ENCODE assay signal across 8 cellular contexts in genomic region chr17:28902819-28903545, GRCh38. TPM values are rescaled to one million over a fixed set of nuclear protein-coding genes. Genes with fewer than 3 reads are reported as not detected.
A peak's percentile ranks its signal among the peaks of the same experiment; 100 is the strongest.
DNase-seq lines count a peak whose midpoint lies in the region; ATAC-seq lines count a peak whose summit lies in the region.

Gene DHRS13 (minus strand): TSS chr17:28903079. CDS start chr17:28902944, 135 bp downstream.

- peak within 1 kb of the TSS; percentile 70 for H3K4me3 ChIP-seq in endocrine pancreas (ENCODE audit: control insufficient read depth, insufficient read depth, low read length)

- peak within 1 kb of the TSS; percentile 83 for H3K9ac ChIP-seq in endocrine pancreas (ENCODE audit: control insufficient read depth, insufficient read depth, low read length)

- H3K27me3 ChIP-seq in endocrine pancreas (ENCODE audit: control insufficient read depth, insufficient read depth, low read length): no peaks in the 10 kb centered on the region

- peak; percentile 83 for ATAC-seq in GM21381 (IDR thresholded peaks at IDR 0.05; ENCODE audit: unreplicated experiment)

- H3K4me1 ChIP-seq in endocrine pancreas (ENCODE audit: control insufficient read depth, insufficient read depth, low read length): peaks cover 4% of the 10 kb centered on the region

- H3K36me3 ChIP-seq in endocrine pancreas (ENCODE audit: control insufficient read depth, insufficient read depth, low read length): no peaks in the 10 kb centered on the region

- H3K9me3 ChIP-seq in endocrine pancreas (ENCODE audit: control insufficient read depth, low read length): no peaks in the 10 kb centered on the region

- DNase-seq in COR-L47 (lab: John Stamatoyannopoulos, UW): peak; percentile 97
- peak in 74 of 76 experiments; percentile 31 to 96 (median 88) for DNase-seq in HUDEP-2 (lab: John Stamatoyannopoulos, UW; ENCODE audit: unreplicated experiment in 76 of 76)
- DNase-seq in NOMO-1 treated with DMSO at 0.1 percent for 48 hours (lab: John Stamatoyannopoulos, UW; ENCODE audit: unreplicated experiment): peak; percentile 91
- peak; percentile 74 for DNase-seq in activated CD8-positive, alpha-beta memory T cell treated with anti-CD3 and anti-CD28 coated beads, Interleukin-2, amount 50 U/mL, for 1 hour (ENCODE audit: extremely low read depth)
- DNase-seq in mesenteric fat pad (ENCODE audit: low spot score): peak; percentile 97
- DNase-seq in stimulated activated CD8-positive, alpha-beta memory T cell treated with anti-CD3 and anti-CD28 coated beads, Interleukin-15, amount 100 ng/mL, for 4 hours (ENCODE audit: low read depth in 2 of 2): peak; percentile 83 to 84

RNA-seq across cellular contexts. Expression of gene DHRS13, which starts in this region (rescaled TPM):
- total RNA-seq in mesenteric fat pad: 5.5 TPM

Comparison
In these comparisons a context has a peak if more than half of its experiments do, and no peak if none do; other contexts are left out.
1. Peak in every context shown above with its lines: DNase-seq, ATAC-seq and H3K4me3 ChIP-seq.